ENCODE assay signal across 8 cellular contexts in genomic region chr2:74261204-74261864, GRCh38.
DNase-seq lines count a peak whose midpoint lies in the region; TF ChIP-seq lines count a peak whose summit lies in the region.

No MANE protein-coding gene starts in this region.

- H3K27me3 Mint-ChIP-seq in glutamatergic neuron (ENCODE audit: unreplicated experiment), result no peaks in the 10 kb centered on the region
- no peaks in the 10 kb centered on the region for H3K27me3 Mint-ChIP-seq in CD4-positive, alpha-beta memory T cell

- no peak overlapping the region for H3K27ac ChIP-seq in SJCRH30
- no peak overlapping the region for H3K27ac ChIP-seq in CD4-positive, alpha-beta memory T cell (ENCODE audit: low read depth, low read length)

- H3K9me3 ChIP-seq in SJCRH30 (replicated peaks), result no peaks in the 10 kb centered on the region
- no peaks in the 10 kb centered on the region for H3K9me3 ChIP-seq in CD4-positive, alpha-beta memory T cell (ENCODE audit: control insufficient read depth in 1 of 2, low read length in 2 of 2)

- H3K36me3 ChIP-seq in SJCRH30, result no peaks in the 10 kb centered on the region
- H3K36me3 ChIP-seq in CD4-positive, alpha-beta memory T cell (ENCODE audit: insufficient read depth, low read length), result no peaks in the 10 kb centered on the region

- H3K27me3 ChIP-seq in SJCRH30, result no peaks in the 10 kb centered on the region
- H3K27me3 ChIP-seq in CD4-positive, alpha-beta memory T cell (ENCODE audit: insufficient read depth, low read length), result no peaks in the 10 kb centered on the region

- peaks cover 2% of the 10 kb centered on the region for H3K9me3 Mint-ChIP-seq in glutamatergic neuron (ENCODE audit: unreplicated experiment)
- H3K9me3 Mint-ChIP-seq in CD4-positive, alpha-beta memory T cell, result no peaks in the 10 kb centered on the region

- intact Hi-C loops in CD4-positive, alpha-beta memory T cell (cut with micrococcal nuclease), result no loop called here

- POLR2A ChIA-PET in CD4-positive, alpha-beta memory T cell (lab: Charles Lee; ENCODE audit: partially characterized antibody), result no interaction called here

- TF ChIP-seq CTCF in glutamatergic neuron (IDR thresholded peaks at IDR 0.05; ENCODE audit: partially characterized antibody, unreplicated experiment), result no peak

- CTCF ChIA-PET in CD4-positive, alpha-beta memory T cell (lab: Charles Lee; ENCODE audit: partially characterized antibody), result interaction anchor here (1.5 to 2.8 kb wide), 3 partner anchors 12 to 83 kb away, joined by 3 to 12 read pairs (median 5); partner anchors contain the start of gene MOB1A

- no peaks in the 10 kb centered on the region for H3K4me1 ChIP-seq in SJCRH30
- peaks cover 1% of the 10 kb centered on the region for H3K4me1 ChIP-seq in CD4-positive, alpha-beta memory T cell (ENCODE audit: insufficient read depth, low read length)

- TF ChIP-seq POLR2A in erythroblast (IDR thresholded peaks at IDR 0.05; ENCODE audit: low read length), result no peak

- no peak overlapping the region for H3K4me3 ChIP-seq in SJCRH30
- H3K4me3 ChIP-seq in CD4-positive, alpha-beta memory T cell (ENCODE audit: low read length in 2 of 2), result no peak overlapping the region

- no peak overlapping the region for H3K27ac Mint-ChIP-seq in glutamatergic neuron (ENCODE audit: unreplicated experiment)
- H3K27ac Mint-ChIP-seq in CD4-positive, alpha-beta memory T cell, result peak overlapping the region in 1 of 7 donors; percentile 53

- H3K4me3 Mint-ChIP-seq in glutamatergic neuron (ENCODE audit: unreplicated experiment), result no peak overlapping the region
- no peak overlapping the region for H3K4me3 Mint-ChIP-seq in CD4-positive, alpha-beta memory T cell

- no peaks in the 10 kb centered on the region for H3K36me3 Mint-ChIP-seq in glutamatergic neuron (ENCODE audit: unreplicated experiment)
- H3K36me3 Mint-ChIP-seq in CD4-positive, alpha-beta memory T cell, result peaks cover 12 to 36% of the 10 kb centered on the region in 2 donors

- peak; percentile 45 to 53 for DNase-seq in SHP77 (lab: John Stamatoyannopoulos, UW)
- DNase-seq in SHP77 treated with DMSO at 0.1 percent for 48 hours (lab: John Stamatoyannopoulos, UW), result no peak
- DNase-seq in SJCRH30, result peak; percentile 37 to 53
- DNase-seq in glutamatergic neuron, result peak; percentile 41
- peak; percentile 15 for DNase-seq in superior temporal gyrus (ENCODE audit: extremely low spot score)
- no peak for DNase-seq in CD4-positive, alpha-beta memory T cell
- DNase-seq in NCI-H2029 (lab: John Stamatoyannopoulos, UW), result no peak
- DNase-seq in erythroblast (lab: John Stamatoyannopoulos, UW), result no peak

- peaks cover 1% of the 10 kb centered on the region for H3K4me1 Mint-ChIP-seq in glutamatergic neuron (ENCODE audit: low read depth, unreplicated experiment)
- H3K4me1 Mint-ChIP-seq in CD4-positive, alpha-beta memory T cell, result peaks cover 0 to 7% (median under 1%) of the 10 kb centered on the region in 4 donors

Comparison
In these comparisons a context has a peak if more than half of its experiments do, and no peak if none do; other contexts are left out.
1. DNase-seq: peak in SHP77 (2 of 2), SJCRH30 (2 of 2), glutamatergic neuron (single experiment) and superior temporal gyrus (single experiment); none in SHP77 treated with DMSO at 0.1 percent for 48 hours (single experiment), CD4-positive, alpha-beta memory T cell (0 of 5), NCI-H2029 (single experiment) and erythroblast (0 of 2).